In genomic region chr1:84782311-84782771, GRCh38 we compare ENCODE assay signal across 8 cellular contexts.
DNase-seq lines count a peak whose midpoint lies in the region; ATAC-seq, FAIRE-seq and TF ChIP-seq lines count a peak whose summit lies in the region.

No MANE protein-coding gene starts in this region.

- ATAC-seq in HG02798 (IDR thresholded peaks at IDR 0.05; ENCODE audit: poor library complexity, unreplicated experiment) (peak; percentile 87), naive B cell (ENCODE audit: low read depth in 2 of 2) (peak; percentile 64 to 76)
- ATAC-seq in stimulated activated naive CD8-positive, alpha-beta T cell treated with anti-CD3 and anti-CD28 coated beads, Interleukin-15, Interleukin-2, amounts not matched to agents 100 U/mL and 50 U/mL, for 24 hours, result peak; percentile 86

- DNase-seq in GM12891 (ENCODE audit: insufficient read length, low spot score), result peak; percentile 47
- DNase-seq in NCI-H2171 treated with DMSO at 0.1 percent for 48 hours (lab: John Stamatoyannopoulos, UW), result peak; percentile 72
- DNase-seq in activated CD4-positive, alpha-beta T cell treated with anti-CD3 and anti-CD28 coated beads, Interleukin-2, amount 50 U/mL, for 48 hours, result peak; percentile 86 to 90
- DNase-seq in effector CD8-positive, alpha-beta T cell (lab: John Stamatoyannopoulos, UW), result peak; percentile 71
- peak; percentile 35 for DNase-seq in naive B cell
- DNase-seq in stimulated activated naive CD8-positive, alpha-beta T cell treated with anti-CD3 and anti-CD28 coated beads, Interleukin-15, Interleukin-2, amounts not matched to agents 100 U/mL and 50 U/mL, for 24 hours, result peak; percentile 85
- DNase-seq in NCI-H187 treated with DMSO at 0.1 percent for 48 hours (lab: John Stamatoyannopoulos, UW), result no peak

- H3K4me3 Mint-ChIP-seq in naive B cell, result peak overlapping the region in 3 of 8 donors; percentile 11 to 61 (median 40)

- peaks cover 0 to 2% (median 0%) of the 10 kb centered on the region in 7 donors for H3K9me3 Mint-ChIP-seq in naive B cell

- H3K27ac Mint-ChIP-seq in naive B cell, result no peak overlapping the region

- FAIRE-seq in GM12891 (lab: Jason Lieb, UNC), result no peak

- no peak for TF ChIP-seq POLR2A in GM12891 (IDR thresholded peaks at IDR 0.05; ENCODE audit: low read depth, low read length)

- peaks cover 0 to 9% (median 3%) of the 10 kb centered on the region in 3 donors for H3K4me1 Mint-ChIP-seq in naive B cell

- no peaks in the 10 kb centered on the region for H3K36me3 Mint-ChIP-seq in naive B cell

- H3K27me3 Mint-ChIP-seq in naive B cell, result peaks cover 8 to 18% (median 12%) of the 10 kb centered on the region in 3 donors

TF ChIP-seq in GM12891, 5 proteins besides CTCF, POLR2A, EP300 and RAD21:
- TF ChIP-seq SPI1 (IDR thresholded peaks at IDR 0.05; ENCODE audit: low read depth, low read length) (no peak), POU2F2 (IDR thresholded peaks at IDR 0.05; ENCODE audit: low read depth, low read length) (no peak), POLR2AphosphoS5 (IDR thresholded peaks at IDR 0.05; ENCODE audit: low read depth, low read length) (no peak), TAF1 (IDR thresholded peaks at IDR 0.05; ENCODE audit: low read depth, low read length) (no peak), PAX5 (IDR thresholded peaks at IDR 0.05; ENCODE audit: insufficient read depth, low read length, severe bottlenecking) (no peak)
TF ChIP-seq in GM12891: peak in this region for 0.
